ENCODE assay signal across 26 cellular contexts in the genomic region with DNA sequence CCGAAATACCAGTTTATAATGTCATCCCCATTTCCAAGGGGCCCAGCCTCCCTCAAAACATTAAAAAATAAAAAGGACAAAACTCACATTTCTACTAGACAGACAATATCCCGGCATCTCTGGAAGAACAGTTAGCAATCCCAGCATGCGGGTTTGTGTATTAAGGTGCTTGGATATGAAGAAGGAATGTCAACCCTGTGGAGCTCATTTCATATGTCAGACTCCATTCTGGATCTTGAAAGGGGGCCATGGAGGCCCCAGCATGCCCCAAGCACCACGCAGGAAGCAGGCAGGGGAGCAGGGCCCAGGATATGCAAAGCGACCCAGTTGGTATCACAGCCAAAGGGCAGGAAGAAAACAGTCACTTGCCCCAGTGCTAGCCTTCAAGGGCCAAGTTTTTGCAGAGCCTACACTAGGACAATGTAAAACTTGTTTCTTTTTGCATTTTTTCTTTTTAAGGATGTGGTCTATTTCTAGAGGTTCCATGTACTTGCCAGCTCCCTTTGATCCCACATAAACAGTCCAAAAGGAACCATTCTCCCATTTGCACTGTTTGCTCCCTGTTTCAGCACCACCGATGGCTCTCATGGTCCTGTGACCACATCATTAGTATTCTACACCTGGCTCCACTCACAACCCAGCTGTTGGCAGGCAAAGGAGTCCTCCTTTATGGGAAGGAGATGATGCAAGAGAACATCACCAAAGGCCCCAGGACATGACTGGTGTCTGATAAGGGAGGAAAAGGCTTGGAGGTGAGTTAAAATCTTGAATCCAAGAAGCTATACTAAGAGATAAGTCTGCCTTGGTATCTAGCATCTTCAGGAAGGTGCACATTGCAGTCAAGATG. TPM values are rescaled to one million over a fixed set of nuclear protein-coding genes. Genes with fewer than 3 reads are reported as not detected.
DNase-seq lines count a peak whose midpoint lies in the region; ATAC-seq and TF ChIP-seq lines count a peak whose summit lies in the region.
"Had no signal": no experiment of that assay in that cellular context is flagged by ENCODE, and none has a peak within 500 bp of the region (broad histone marks: within the 10 kb centered on the region; RNA-seq: fewer than 3 reads in every experiment).

No MANE protein-coding gene starts in this region.

- BruUV-seq in Caco-2 (replicated peaks; lab: Mats Ljungman, UMichigan) = no TSS peak
- BruUV-seq in Calu3 (replicated peaks; lab: Mats Ljungman, UMichigan) = no TSS peak

- no peaks in the 10 kb centered on the region for H3K9me3 ChIP-seq in Caco-2
- H3K9me3 ChIP-seq: body of pancreas, gastroesophageal sphincter, Peyer's patch, psoas muscle, SK-N-SH, vagina had no signal

- H3K27me3 Mint-ChIP-seq in activated naive CD8-positive, alpha-beta T cell treated with anti-CD3 and anti-CD28 coated beads, Interleukin-2, amount 50 U/mL, for 24 hours = no peaks in the 10 kb centered on the region
- H3K27me3 Mint-ChIP-seq in activated naive CD8-positive, alpha-beta T cell treated with anti-CD3 and anti-CD28 coated beads for 36 hours = peaks cover 8% of the 10 kb centered on the region
- H3K27me3 Mint-ChIP-seq in Caco-2 (ENCODE audit: insufficient read depth, unreplicated experiment) (peaks cover 3% of the 10 kb centered on the region), Calu3 (ENCODE audit: unreplicated experiment) (peaks cover 43% of the 10 kb centered on the region)

- CTCF ChIA-PET in Caco-2 (lab: Charles Lee) = interaction anchor here (1.3 to 1.6 kb wide), 2 partner anchors 28 to 86 kb away, joined by 4 read pairs; no protein-coding TSS in a partner anchor
- CTCF ChIA-PET in Calu3 (lab: Charles Lee) = no interaction called here

- peak; percentile 52 for ATAC-seq in activated naive CD8-positive, alpha-beta T cell treated with anti-CD3 and anti-CD28 coated beads, Interleukin-2, amount 50 U/mL, for 24 hours
- no peak for ATAC-seq in GM19023 (IDR thresholded peaks at IDR 0.05; ENCODE audit: unreplicated experiment)
- ATAC-seq: activated T-cell treated with anti-CD3 and anti-CD28 coated beads, Interleukin-2, amount 50 U/mL, for 4 hours; body of pancreas; gastroesophageal sphincter; GM23338; left cardiac atrium; psoas muscle had no signal

- no peak for DNase-seq in activated naive CD8-positive, alpha-beta T cell treated with anti-CD3 and anti-CD28 coated beads, Interleukin-2, amount 50 U/mL, for 24 hours
- DNase-seq in activated naive CD8-positive, alpha-beta T cell treated with anti-CD3 and anti-CD28 coated beads for 36 hours = no peak
- peak in 33 of 58 donors; percentile 5 to 81 (median 38) for DNase-seq in anterior cingulate cortex (lab: John Stamatoyannopoulos, UW)
- peak; percentile 70 for DNase-seq in globus pallidus (ENCODE audit: low spot score)
- no peak for DNase-seq in Caco-2
- DNase-seq in stimulated activated CD4-positive, alpha-beta T cell treated with anti-CD3 and anti-CD28 coated beads, Interleukin-4, amount 100 ng/mL, for 4 hours = no peak
- no peak for DNase-seq in Calu3
- DNase-seq: activated naive CD4-positive, alpha-beta T cell treated with anti-CD3 and anti-CD28 coated beads, Interleukin-2, amount 50 U/mL, for 16 hours; activated T-cell treated with anti-CD3 and anti-CD28 coated beads, Interleukin-2, amount 50 U/mL, for 4 hours; body of pancreas; CD4-positive, CD25-positive, alpha-beta regulatory T cell; cortex of kidney; Karpas-422; left cardiac atrium; NCI-H1092; NCI-H2171; Peyer's patch; psoas muscle; SK-N-SH; T-helper 9 cell had no signal

- TF ChIP-seq CTCF in Caco-2 (IDR thresholded peaks at IDR 0.05; ENCODE audit: insufficient read depth in 1 of 2, low read depth in 1 of 2, low read length in 1 of 2, severe bottlenecking in 1 of 2, unreplicated experiment in 1 of 2) = no peak
- no peak for TF ChIP-seq CTCF in Calu3 (IDR thresholded peaks at IDR 0.05; ENCODE audit: unreplicated experiment)

- no peaks in the 10 kb centered on the region for H3K4me1 Mint-ChIP-seq in activated naive CD8-positive, alpha-beta T cell treated with anti-CD3 and anti-CD28 coated beads, Interleukin-2, amount 50 U/mL, for 24 hours
- no peaks in the 10 kb centered on the region for H3K4me1 Mint-ChIP-seq in activated naive CD8-positive, alpha-beta T cell treated with anti-CD3 and anti-CD28 coated beads for 36 hours
- H3K4me1 Mint-ChIP-seq in Caco-2 (ENCODE audit: low read depth, unreplicated experiment) (no peaks in the 10 kb centered on the region), Calu3 (ENCODE audit: low read depth, unreplicated experiment) (no peaks in the 10 kb centered on the region)
- H3K4me1 Mint-ChIP-seq: CD4-positive, CD25-positive, alpha-beta regulatory T cell had no signal

- no peak overlapping the region for H3K27ac Mint-ChIP-seq in activated naive CD8-positive, alpha-beta T cell treated with anti-CD3 and anti-CD28 coated beads, Interleukin-2, amount 50 U/mL, for 24 hours
- H3K27ac Mint-ChIP-seq in activated naive CD8-positive, alpha-beta T cell treated with anti-CD3 and anti-CD28 coated beads for 36 hours = no peak overlapping the region
- H3K27ac Mint-ChIP-seq in Caco-2 (ENCODE audit: unreplicated experiment) (no peak overlapping the region), Calu3 (ENCODE audit: unreplicated experiment) (no peak overlapping the region)
- H3K27ac Mint-ChIP-seq: CD4-positive, CD25-positive, alpha-beta regulatory T cell; GM23338; mesothelial cell of epicardium had no signal

- no peaks in the 10 kb centered on the region for H3K36me3 ChIP-seq in Caco-2 (ENCODE audit: control insufficient read depth, insufficient read depth, low read length)
- H3K36me3 ChIP-seq: gastroesophageal sphincter, Peyer's patch, vagina had no signal

- no peaks in the 10 kb centered on the region for H3K4me1 ChIP-seq in Caco-2
- H3K4me1 ChIP-seq: body of pancreas, psoas muscle, vagina had no signal

- H3K4me3 Mint-ChIP-seq in activated naive CD8-positive, alpha-beta T cell treated with anti-CD3 and anti-CD28 coated beads, Interleukin-2, amount 50 U/mL, for 24 hours = no peak overlapping the region
- H3K4me3 Mint-ChIP-seq in activated naive CD8-positive, alpha-beta T cell treated with anti-CD3 and anti-CD28 coated beads for 36 hours = no peak overlapping the region
- H3K4me3 Mint-ChIP-seq in Caco-2 (ENCODE audit: unreplicated experiment) (no peak overlapping the region), Calu3 (ENCODE audit: low read depth, unreplicated experiment) (no peak overlapping the region)
- H3K4me3 Mint-ChIP-seq: activated T-cell treated with anti-CD3 and anti-CD28 coated beads, Interleukin-2, amount 50 U/mL, for 4 hours; CD4-positive, CD25-positive, alpha-beta regulatory T cell; GM23338; mesothelial cell of epicardium had no signal

- H3K36me3 Mint-ChIP-seq in activated naive CD8-positive, alpha-beta T cell treated with anti-CD3 and anti-CD28 coated beads, Interleukin-2, amount 50 U/mL, for 24 hours (ENCODE audit: low read depth) = no peaks in the 10 kb centered on the region
- H3K36me3 Mint-ChIP-seq in activated naive CD8-positive, alpha-beta T cell treated with anti-CD3 and anti-CD28 coated beads for 36 hours = no peaks in the 10 kb centered on the region
- H3K36me3 Mint-ChIP-seq in Caco-2 (ENCODE audit: insufficient read depth, unreplicated experiment) = no peaks in the 10 kb centered on the region
- H3K36me3 Mint-ChIP-seq in Calu3 (ENCODE audit: insufficient read depth, unreplicated experiment) = no peaks in the 10 kb centered on the region
- H3K36me3 Mint-ChIP-seq: CD4-positive, CD25-positive, alpha-beta regulatory T cell; mesothelial cell of epicardium had no signal

- no peaks in the 10 kb centered on the region for H3K9me3 Mint-ChIP-seq in activated naive CD8-positive, alpha-beta T cell treated with anti-CD3 and anti-CD28 coated beads, Interleukin-2, amount 50 U/mL, for 24 hours
- H3K9me3 Mint-ChIP-seq in activated naive CD8-positive, alpha-beta T cell treated with anti-CD3 and anti-CD28 coated beads for 36 hours = no peaks in the 10 kb centered on the region
- H3K9me3 Mint-ChIP-seq in Caco-2 (ENCODE audit: unreplicated experiment) (no peaks in the 10 kb centered on the region), Calu3 (ENCODE audit: low read depth, unreplicated experiment) (no peaks in the 10 kb centered on the region)
- H3K9me3 Mint-ChIP-seq: activated T-cell treated with anti-CD3 and anti-CD28 coated beads, Interleukin-2, amount 50 U/mL, for 4 hours; GM23338; mesothelial cell of epicardium had no signal

- intact Hi-C loops in Caco-2 (cut with micrococcal nuclease; ENCODE audit: unreplicated experiment) (no loop called here), Calu3 (cut with micrococcal nuclease; ENCODE audit: unreplicated experiment) (no loop called here)

- no peak overlapping the region for H3K4me3 ChIP-seq in Caco-2 (ENCODE audit: low read depth, low read length)
- H3K4me3 ChIP-seq: body of pancreas, gastroesophageal sphincter, GM23338, Peyer's patch, psoas muscle, vagina had no signal

- no peaks in the 10 kb centered on the region; the same call in 1 of the 2 replicates for H3K27me3 ChIP-seq in Caco-2 (replicated peaks; ENCODE audit: control insufficient read depth, insufficient read depth, low read length)
- H3K27me3 ChIP-seq: body of pancreas, gastroesophageal sphincter, Peyer's patch, vagina had no signal

- POLR2A ChIA-PET in Caco-2 (lab: Charles Lee) = no interaction called here

RNA-seq across cellular contexts. Expression of gene FGF1, which starts 58.3 kb away (rescaled TPM):
- total RNA-seq in activated naive CD8-positive, alpha-beta T cell treated with anti-CD3 and anti-CD28 coated beads for 36 hours = not detected
- total RNA-seq in Caco-2 (2022) (not detected in 2 replicates), Calu3 (2022) (not detected in 2 replicates)
- total RNA-seq: activated T-cell treated with anti-CD3 and anti-CD28 coated beads, Interleukin-2, amount 50 U/mL, for 4 hours; CD4-positive, CD25-positive, alpha-beta regulatory T cell; endothelial cell of umbilical vein; Peyer's patch had no signal

Comparison
In these comparisons a context has a peak if more than half of its experiments do, and no peak if none do; other contexts are left out.
1. DNase-seq: peak in anterior cingulate cortex (33 of 58) and globus pallidus (single experiment); none in activated naive CD8-positive, alpha-beta T cell treated with anti-CD3 and anti-CD28 coated beads, Interleukin-2, amount 50 U/mL, for 24 hours (single experiment), activated naive CD8-positive, alpha-beta T cell treated with anti-CD3 and anti-CD28 coated beads for 36 hours (single experiment), Caco-2 (0 of 2), stimulated activated CD4-positive, alpha-beta T cell treated with anti-CD3 and anti-CD28 coated beads, Interleukin-4, amount 100 ng/mL, for 4 hours (0 of 2) and Calu3 (single experiment).